8 cellular contexts compared by ENCODE assay signal in the genomic region with DNA sequence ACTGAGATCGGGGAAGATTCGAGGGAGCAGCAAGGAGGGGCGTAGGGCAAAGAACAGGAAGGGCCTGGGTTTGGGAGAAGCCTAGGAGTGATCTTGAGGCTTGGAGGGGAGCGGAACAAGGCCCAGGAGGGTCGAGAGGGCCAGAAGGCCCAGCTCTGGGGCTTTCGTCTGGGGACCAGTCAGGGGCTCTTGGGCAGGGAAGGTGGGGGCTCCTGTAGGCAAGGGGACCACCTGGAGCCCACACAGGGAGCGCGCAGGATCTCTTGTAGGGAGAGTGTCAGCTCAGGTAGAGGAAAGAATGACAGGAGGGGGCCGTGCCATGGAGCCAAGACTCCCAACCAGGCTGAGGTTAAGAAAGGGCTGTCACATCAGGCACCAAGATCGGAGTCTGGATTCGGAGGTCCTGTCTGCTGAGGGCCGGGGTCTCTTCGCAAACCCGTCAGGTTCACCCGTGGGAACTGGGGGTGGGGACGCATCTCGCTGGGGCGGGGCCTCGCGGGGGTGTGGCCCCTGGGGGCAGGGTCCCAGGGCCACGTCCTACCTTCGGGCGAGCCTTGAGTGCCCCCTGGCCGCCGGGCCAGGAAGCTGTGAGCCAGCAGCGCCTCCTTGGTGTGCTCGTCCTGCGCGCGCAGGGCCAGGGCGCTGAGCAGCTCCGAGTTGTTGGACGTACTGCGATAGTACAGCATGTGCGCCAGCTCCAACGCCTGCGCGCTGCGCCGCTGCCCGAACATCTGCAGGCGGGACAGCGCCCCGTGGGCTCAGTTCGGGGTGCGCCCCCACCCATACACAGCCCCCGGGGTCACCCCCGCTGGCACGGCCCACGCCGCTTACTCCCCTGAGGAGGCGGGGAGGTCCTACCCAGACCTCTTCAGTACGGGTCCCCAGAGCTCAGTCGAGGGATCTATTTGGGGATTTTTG. TPM values are rescaled to one million over a fixed set of nuclear protein-coding genes. Genes with fewer than 3 reads are reported as not detected.
DNase-seq lines count a peak whose midpoint lies in the region; ATAC-seq and TF ChIP-seq lines count a peak whose summit lies in the region.

No MANE protein-coding gene starts in this region.

- H3K4me3 Mint-ChIP-seq in IgD-negative memory B cell, result peak overlapping the region; percentile 91 to 100 (median 98)
- peak overlapping the region; percentile 99 for H3K4me3 Mint-ChIP-seq in natural killer cell
- H3K4me3 Mint-ChIP-seq in stimulated activated naive B cell treated with anti-CD40 and anti-IgM and Interleukin-4, amounts not matched to agents 10 μg/mL and 1 μg/mL and 100 μg/mL, for 72 hours, result peak overlapping the region; percentile 91 to 92

- H3K27ac ChIP-seq in PC-3 (ENCODE audit: low read length) (peak overlapping the region; percentile 28), fibroblast of lung (ENCODE audit: insufficient read depth, low read length) (no peak overlapping the region)

- H3K4me1 Mint-ChIP-seq in IgD-negative memory B cell, result peaks cover 17 to 31% (median 29%) of the 10 kb centered on the region in 3 donors
- peaks cover 53 to 56% of the 10 kb centered on the region in 2 donors for H3K4me1 Mint-ChIP-seq in natural killer cell
- H3K4me1 Mint-ChIP-seq in stimulated activated naive B cell treated with anti-CD40 and anti-IgM and Interleukin-4, amounts not matched to agents 10 μg/mL and 1 μg/mL and 100 μg/mL, for 72 hours, result peaks cover 42 to 59% of the 10 kb centered on the region in 2 donors

- no peaks in the 10 kb centered on the region for H3K79me2 ChIP-seq in PC-3 (ENCODE audit: low read length)
- H3K79me2 ChIP-seq in fibroblast of lung (ENCODE audit: control insufficient read depth, insufficient read depth, low read length), result peaks cover 10% of the 10 kb centered on the region

- H3K9me3 ChIP-seq in PC-3 (ENCODE audit: low read length) (no peaks in the 10 kb centered on the region), fibroblast of lung (ENCODE audit: control insufficient read depth, insufficient read depth, low read depth, low read length) (no peaks in the 10 kb centered on the region)

- CTCF ChIA-PET in PC-3 (lab: Charles Lee), result interaction anchor here (0.8 to 2.6 kb wide), 8 partner anchors 7 to 58 kb away, joined by 3 to 38 read pairs (median 6); a partner anchor contains a TSS

- no peaks in the 10 kb centered on the region for H3K9me3 Mint-ChIP-seq in IgD-negative memory B cell
- H3K9me3 Mint-ChIP-seq in natural killer cell, result no peaks in the 10 kb centered on the region
- no peaks in the 10 kb centered on the region for H3K9me3 Mint-ChIP-seq in stimulated activated naive B cell treated with anti-CD40 and anti-IgM and Interleukin-4, amounts not matched to agents 10 μg/mL and 1 μg/mL and 100 μg/mL, for 72 hours

- peak; percentile 75 for DNase-seq in Caki2 (ENCODE audit: low read depth)
- peak; percentile 91 for DNase-seq in PC-3
- peak; percentile 89 for DNase-seq in activated T-helper 1 cell treated with Interleukin-2 at 50 U/mL for 16 hours (ENCODE audit: low read depth)
- DNase-seq in fibroblast of lung (ENCODE audit: low read depth in 2 of 2), result peak; percentile 90 to 93
- peak; percentile 93 for DNase-seq in natural killer cell
- peak; percentile 91 for DNase-seq in stimulated activated naive B cell treated with anti-CD40 and anti-IgM and Interleukin-4, amounts not matched to agents 10 μg/mL and 1 μg/mL and 100 μg/mL, for 72 hours

- H3K4me3 ChIP-seq in PC-3 (ENCODE audit: low read length), result peak overlapping the region; percentile 69
- H3K4me3 ChIP-seq in fibroblast of lung (replicated peaks in 1 of 4; ENCODE audit: control extremely low read depth in 1 of 4, insufficient read depth in 1 of 4, low read depth in 3 of 4, low read length in 4 of 4), result peak overlapping the region; percentile 43 to 53 (median 44)

- H3K9ac ChIP-seq in PC-3 (ENCODE audit: low read length) (peak overlapping the region; percentile 71), fibroblast of lung (ENCODE audit: insufficient read depth, low read length) (peak overlapping the region; percentile 57)

- H4K20me1 ChIP-seq in PC-3 (ENCODE audit: low read length) (no peaks in the 10 kb centered on the region), fibroblast of lung (ENCODE audit: control insufficient read depth, extremely low read depth, insufficient read depth, low read length) (no peaks in the 10 kb centered on the region)

- ATAC-seq in GM21390 (IDR thresholded peaks at IDR 0.05; ENCODE audit: unreplicated experiment) (peak; percentile 49), PC-3 (peak; percentile 78), natural killer cell (peak; percentile 67 to 85 (median 67))
- peak; percentile 77 to 78 for ATAC-seq in stimulated activated naive B cell treated with anti-CD40 and anti-IgM and Interleukin-4, amounts not matched to agents 10 μg/mL and 1 μg/mL and 100 μg/mL, for 72 hours (replicated peaks)

- peak overlapping the region; percentile 88 to 100 (median 99) for H3K27ac Mint-ChIP-seq in IgD-negative memory B cell
- peak overlapping the region; percentile 100 for H3K27ac Mint-ChIP-seq in natural killer cell
- peak overlapping the region; percentile 95 for H3K27ac Mint-ChIP-seq in stimulated activated naive B cell treated with anti-CD40 and anti-IgM and Interleukin-4, amounts not matched to agents 10 μg/mL and 1 μg/mL and 100 μg/mL, for 72 hours

- H3K27me3 Mint-ChIP-seq in IgD-negative memory B cell (no peaks in the 10 kb centered on the region), natural killer cell (ENCODE audit: low read depth in 2 of 2) (no peaks in the 10 kb centered on the region)
- no peaks in the 10 kb centered on the region for H3K27me3 Mint-ChIP-seq in stimulated activated naive B cell treated with anti-CD40 and anti-IgM and Interleukin-4, amounts not matched to agents 10 μg/mL and 1 μg/mL and 100 μg/mL, for 72 hours

- POLR2A ChIA-PET in PC-3 (lab: Charles Lee; ENCODE audit: unreplicated experiment), result interaction anchor here (0.6 to 1.4 kb wide), 4 partner anchors 7 to 65 kb away, joined by 4 to 11 read pairs (median 4); a partner anchor contains a TSS

- in situ Hi-C loops in Caki2 (cut with HindIII; ENCODE audit: low pct_unique_long_range_greater_than_20kb, low sequenced_read_pairs), result no loop called here

- TF ChIP-seq CTCF in PC-3 (conservative IDR thresholded peaks at IDR 0.05; ENCODE audit: low read depth, low read length) (peak; percentile 81), fibroblast of lung (conservative IDR thresholded peaks at IDR 0.05 in 1 of 2, IDR thresholded peaks at IDR 0.05 in 1 of 2; ENCODE audit: low read depth in 1 of 2, low read length in 2 of 2) (peak; percentile 67 to 74), natural killer cell (IDR thresholded peaks at IDR 0.05) (peak; percentile 82)

- H3K4me1 ChIP-seq in PC-3 (ENCODE audit: insufficient read depth, low read length) (peaks cover 13% of the 10 kb centered on the region), fibroblast of lung (ENCODE audit: control insufficient read depth, extremely low read depth, insufficient read depth, low read length) (peaks cover 19% of the 10 kb centered on the region)

- intact Hi-C loops in PC-3 (cut with micrococcal nuclease), result loop anchor here (1.0 to 2.0 kb wide), 2 partner anchors 12 to 67 kb away; a partner anchor contains a TSS
- intact Hi-C loops in natural killer cell (cut with micrococcal nuclease), result loop anchor here (1.0 to 5.0 kb wide), 6 partner anchors 13 to 304 kb away; a partner anchor contains a TSS

- H3K27me3 ChIP-seq in PC-3 (ENCODE audit: low read length), result no peaks in the 10 kb centered on the region
- no peaks in the 10 kb centered on the region for H3K27me3 ChIP-seq in fibroblast of lung (ENCODE audit: control insufficient read depth, insufficient read depth, low read length)

- H3K36me3 Mint-ChIP-seq in IgD-negative memory B cell, result peaks cover 10% of the 10 kb centered on the region
- no peaks in the 10 kb centered on the region for H3K36me3 Mint-ChIP-seq in natural killer cell
- peaks cover 20 to 26% of the 10 kb centered on the region in 2 donors for H3K36me3 Mint-ChIP-seq in stimulated activated naive B cell treated with anti-CD40 and anti-IgM and Interleukin-4, amounts not matched to agents 10 μg/mL and 1 μg/mL and 100 μg/mL, for 72 hours

- H3K9me2 ChIP-seq in PC-3 (replicated peaks; ENCODE audit: low read length), result no peaks in the 10 kb centered on the region

- no peaks in the 10 kb centered on the region for H3F3A ChIP-seq in PC-3 (ENCODE audit: low read length, unreplicated experiment)

- H2AFZ ChIP-seq in PC-3 (ENCODE audit: low read length) (peak overlapping the region; percentile 91), fibroblast of lung (ENCODE audit: low read length) (peak overlapping the region; percentile 45)

- H3K36me3 ChIP-seq in PC-3 (ENCODE audit: low read depth, low read length) (no peaks in the 10 kb centered on the region), fibroblast of lung (ENCODE audit: control insufficient read depth, insufficient read depth, low read length) (peaks cover 10% of the 10 kb centered on the region)

- H3K4me2 ChIP-seq in PC-3 (ENCODE audit: low read length) (peak overlapping the region; percentile 90), fibroblast of lung (ENCODE audit: extremely low read depth, insufficient read depth, low read length) (peak overlapping the region; percentile 81)

- no TSS peak for BruUV-seq in PC-3 (replicated peaks; lab: Mats Ljungman, UMichigan)

RNA-seq across cellular contexts. Expression of a gene that starts 8.4 kb away (rescaled TPM):
- total RNA-seq in Caki2 (2014; rRNA removed; shearing (Covaris generic); ENCODE audit: low replicate concordance), result 119 and 124 TPM in 2 replicates
- 586 TPM for polyA plus RNA-seq in IgD-negative memory B cell
- 31.9 and 38.1 TPM in 2 replicates for total RNA-seq in PC-3 (2014; rRNA removed)
- total RNA-seq in fibroblast of lung, result 168 and 246 TPM in 2 replicates
- 303 and 488 TPM in 2 replicates for polyA plus RNA-seq in fibroblast of lung
- polyA plus RNA-seq in fibroblast of lung (2012), result 529 and 765 TPM in 2 replicates
- polyA minus RNA-seq in fibroblast of lung (ENCODE audit: low replicate concordance), result 721 and 1,057 TPM in 2 replicates
- total RNA-seq in natural killer cell, result 100 to 1,000 TPM; 284 to 342 (median 334) TPM

RNA-seq across cellular contexts. Expression of a gene that starts 30.0 kb away (rescaled TPM):
- total RNA-seq in Caki2 (2014; rRNA removed; shearing (Covaris generic); ENCODE audit: low replicate concordance), result 7.6 and 12.2 TPM in 2 replicates
- polyA plus RNA-seq in IgD-negative memory B cell (16.2 TPM), fibroblast of lung (3.9 and 4.0 TPM in 2 replicates)
- total RNA-seq in PC-3 (2014; rRNA removed) (1.3 and 7.1 TPM in 2 replicates), fibroblast of lung (2.8 and 8.3 TPM in 2 replicates), natural killer cell (10 to 100 TPM; 10.2 to 12.3 (median 11.1) TPM)
- 3.7 and 5.2 TPM in 2 replicates for polyA plus RNA-seq in fibroblast of lung (2012)
- 5.4 and 12.3 TPM in 2 replicates for polyA minus RNA-seq in fibroblast of lung (ENCODE audit: low replicate concordance)

RNA-seq across cellular contexts. Expression of a gene that starts 30.4 kb away (rescaled TPM):
- total RNA-seq in Caki2 (2014; rRNA removed; shearing (Covaris generic); ENCODE audit: low replicate concordance), result 0.20 TPM in 1 of 2 replicates, not detected in the other
- polyA plus RNA-seq in IgD-negative memory B cell (not detected), fibroblast of lung (not detected in 2 replicates)
- total RNA-seq in PC-3 (2014; rRNA removed) (not detected in 2 replicates), fibroblast of lung (not detected in 2 replicates), natural killer cell (not detected)
- polyA plus RNA-seq in fibroblast of lung (2012), result not detected in 2 replicates
- not detected in 2 replicates for polyA minus RNA-seq in fibroblast of lung (ENCODE audit: low replicate concordance)

RNA-seq across cellular contexts. Expression of a gene that starts 57.6 kb away (rescaled TPM):
- total RNA-seq in Caki2 (2014; rRNA removed; shearing (Covaris generic); ENCODE audit: low replicate concordance), result 119 and 155 TPM in 2 replicates
- polyA plus RNA-seq in IgD-negative memory B cell (29.2 TPM), fibroblast of lung (145 TPM in 2 replicates)
- total RNA-seq in PC-3 (2014; rRNA removed) (90.2 and 101 TPM in 2 replicates), fibroblast of lung (42.4 and 59.0 TPM in 2 replicates), natural killer cell (10 to 100 TPM; 41.5 to 47.5 (median 46.0) TPM)
- polyA plus RNA-seq in fibroblast of lung (2012), result 220 and 240 TPM in 2 replicates
- polyA minus RNA-seq in fibroblast of lung (ENCODE audit: low replicate concordance), result 405 and 524 TPM in 2 replicates

RNA-seq across cellular contexts. Expression of a gene that starts 59.7 kb away (rescaled TPM):
- total RNA-seq in Caki2 (2014; rRNA removed; shearing (Covaris generic); ENCODE audit: low replicate concordance), result 0.34 TPM in 1 of 2 replicates, not detected in the other
- polyA plus RNA-seq in IgD-negative memory B cell (not detected), fibroblast of lung (0.08 and 0.09 TPM in 2 replicates)
- total RNA-seq in PC-3 (2014; rRNA removed) (0.51 and 1.0 TPM in 2 replicates), fibroblast of lung (under 0.01 TPM in 2 replicates), natural killer cell (under 1 TPM; 0.05 to 0.28 (median 0.07) TPM)
- 0.54 and 0.63 TPM in 2 replicates for polyA plus RNA-seq in fibroblast of lung (2012)
- polyA minus RNA-seq in fibroblast of lung (ENCODE audit: low replicate concordance), result 0.98 and 1.4 TPM in 2 replicates
